8 cellular contexts compared by ENCODE assay signal in genomic region chrX:55717521-55718497, GRCh38. TPM values are rescaled to one million over a fixed set of nuclear protein-coding genes. Genes with fewer than 3 reads are reported as not detected.
A peak's percentile ranks its signal among the peaks of the same experiment; 100 is the strongest.
DNase-seq lines count a peak whose midpoint lies in the region; ATAC-seq and TF ChIP-seq lines count a peak whose summit lies in the region.

A gene with protein sequence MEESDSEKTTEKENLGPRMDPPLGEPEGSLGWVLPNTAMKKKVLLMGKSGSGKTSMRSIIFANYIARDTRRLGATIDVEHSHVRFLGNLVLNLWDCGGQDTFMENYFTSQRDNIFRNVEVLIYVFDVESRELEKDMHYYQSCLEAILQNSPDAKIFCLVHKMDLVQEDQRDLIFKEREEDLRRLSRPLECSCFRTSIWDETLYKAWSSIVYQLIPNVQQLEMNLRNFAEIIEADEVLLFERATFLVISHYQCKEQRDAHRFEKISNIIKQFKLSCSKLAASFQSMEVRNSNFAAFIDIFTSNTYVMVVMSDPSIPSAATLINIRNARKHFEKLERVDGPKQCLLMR (plus strand): TSS chrX:55717749. CDS start chrX:55718328, 579 bp downstream.

- no peaks in the 10 kb centered on the region for H3K27me3 ChIP-seq in RWPE2 (ENCODE audit: insufficient read depth, poor library complexity, severe bottlenecking)

- H3K27me3 Mint-ChIP-seq in nephron (ENCODE audit: low read depth): no peaks in the 10 kb centered on the region
- no peaks in the 10 kb centered on the region for H3K27me3 Mint-ChIP-seq in stimulated activated naive CD8-positive, alpha-beta T cell treated with anti-CD3 and anti-CD28 coated beads, Interleukin-15, Interleukin-2, amounts not matched to agents 100 ng/mL and 50 ng/mL, for 24 hours

- peak; percentile 97 for ATAC-seq in RWPE2 (ENCODE audit: low read depth)

- H3K4me3 Mint-ChIP-seq in nephron: peak within 1 kb of the TSS; percentile 91 to 94 (median 93)
- peak within 1 kb of the TSS; percentile 89 for H3K4me3 Mint-ChIP-seq in stimulated activated naive CD8-positive, alpha-beta T cell treated with anti-CD3 and anti-CD28 coated beads, Interleukin-15, Interleukin-2, amounts not matched to agents 100 ng/mL and 50 ng/mL, for 24 hours

- peak within 1 kb of the TSS; percentile 59 to 97 (median 95) for H3K27ac Mint-ChIP-seq in nephron
- peak within 1 kb of the TSS; percentile 87 for H3K27ac Mint-ChIP-seq in stimulated activated naive CD8-positive, alpha-beta T cell treated with anti-CD3 and anti-CD28 coated beads, Interleukin-15, Interleukin-2, amounts not matched to agents 100 ng/mL and 50 ng/mL, for 24 hours

- TF ChIP-seq CTCF in LNCaP clone FGC (IDR thresholded peaks at IDR 0.05; ENCODE audit: control insufficient read depth, extremely low read depth, insufficient read depth): peak; percentile 56
- TF ChIP-seq CTCF in RWPE2 (IDR thresholded peaks at IDR 0.05; ENCODE audit: poor library complexity, severe bottlenecking): peak; percentile 74
- peak; percentile 47 for TF ChIP-seq CTCF in fibroblast of the aortic adventitia (IDR thresholded peaks at IDR 0.05; ENCODE audit: insufficient read depth, low read length)
- peak; percentile 51 to 59 (median 59) for TF ChIP-seq CTCF in nephron (IDR thresholded peaks at IDR 0.05; ENCODE audit: unreplicated experiment in 3 of 3)

- no peaks in the 10 kb centered on the region for H3K9me3 ChIP-seq in RWPE2 (ENCODE audit: severe bottlenecking)

- H3K4me1 Mint-ChIP-seq in nephron: peaks cover 11% of the 10 kb centered on the region
- peaks cover 30% of the 10 kb centered on the region for H3K4me1 Mint-ChIP-seq in stimulated activated naive CD8-positive, alpha-beta T cell treated with anti-CD3 and anti-CD28 coated beads, Interleukin-15, Interleukin-2, amounts not matched to agents 100 ng/mL and 50 ng/mL, for 24 hours (ENCODE audit: low read depth)

- peak within 1 kb of the TSS; percentile 48 for H3K27ac ChIP-seq in RWPE2 (ENCODE audit: poor library complexity, severe bottlenecking)

- H3K9me3 Mint-ChIP-seq in nephron: peaks cover 5% of the 10 kb centered on the region
- H3K9me3 Mint-ChIP-seq in stimulated activated naive CD8-positive, alpha-beta T cell treated with anti-CD3 and anti-CD28 coated beads, Interleukin-15, Interleukin-2, amounts not matched to agents 100 ng/mL and 50 ng/mL, for 24 hours: no peaks in the 10 kb centered on the region

- H3K36me3 ChIP-seq in RWPE2 (ENCODE audit: low read depth): peaks cover 13% of the 10 kb centered on the region

- H3K4me3 ChIP-seq in LNCaP clone FGC (ENCODE audit: low read depth, low read length): peak within 1 kb of the TSS; percentile 77
- H3K4me3 ChIP-seq in RWPE2 (ENCODE audit: severe bottlenecking): peak within 1 kb of the TSS; percentile 79
- peak within 1 kb of the TSS; percentile 80 for H3K4me3 ChIP-seq in fibroblast of the aortic adventitia (ENCODE audit: low read depth, low read length)

- DNase-seq in ELR (ENCODE audit: low read depth): peak; percentile 92
- peak; percentile 95 for DNase-seq in H4 (ENCODE audit: low spot score)
- DNase-seq in LNCaP clone FGC (ENCODE audit: low read depth): peak; percentile 84
- peak; percentile 92 for DNase-seq in RWPE2 (ENCODE audit: low spot score)
- peak; percentile 96 for DNase-seq in activated effector memory CD4-positive, alpha-beta T cell treated with anti-CD3 and anti-CD28 coated beads, Interleukin-2, amount 50 U/mL, for 16 hours
- peak; percentile 93 for DNase-seq in fibroblast of the aortic adventitia (ENCODE audit: low read depth)

- H3K4me1 ChIP-seq in RWPE2 (ENCODE audit: insufficient read depth, poor library complexity, severe bottlenecking): no peaks in the 10 kb centered on the region

- peaks cover 15% of the 10 kb centered on the region for H3K36me3 Mint-ChIP-seq in nephron (ENCODE audit: low read depth)
- H3K36me3 Mint-ChIP-seq in stimulated activated naive CD8-positive, alpha-beta T cell treated with anti-CD3 and anti-CD28 coated beads, Interleukin-15, Interleukin-2, amounts not matched to agents 100 ng/mL and 50 ng/mL, for 24 hours (ENCODE audit: low read depth): peaks cover 13% of the 10 kb centered on the region

RNA-seq across cellular contexts. Expression of the gene that starts here (rescaled TPM):
- 7.0 and 8.9 TPM in 2 replicates for total RNA-seq in H4 (2014; rRNA removed; shearing (Covaris generic))
- 16.6 and 28.0 TPM in 2 replicates for total RNA-seq in fibroblast of the aortic adventitia (ENCODE audit: low replicate concordance)

Comparison
In these comparisons a context has a peak if more than half of its experiments do, and no peak if none do; other contexts are left out.
1. Peak in every context shown above with its lines: DNase-seq, ATAC-seq, H3K4me3 ChIP-seq and H3K27ac ChIP-seq.